35 cellular contexts compared by ENCODE assay signal in genomic region chr10:116566932-116567331, GRCh38. TPM values are rescaled to one million over a fixed set of nuclear protein-coding genes. Genes with fewer than 3 reads are reported as not detected.
"Had no signal": no experiment of that assay in that cellular context is flagged by ENCODE, and none has a peak within 500 bp of the region (broad histone marks: within the 10 kb centered on the region; RNA-seq: fewer than 3 reads in every experiment).

No MANE protein-coding gene starts in this region.

- ATAC-seq: natural killer cell; psoas muscle; right cardiac atrium; sciatic nerve; stimulated activated memory B cell treated with anti-CD40 and anti-IgM and Interleukin-4, amounts not matched to agents 10 μg/mL and 1 μg/mL and 100 μg/mL, for 72 hours; stimulated activated naive CD8-positive, alpha-beta T cell treated with anti-CD3 and anti-CD28 coated beads, Interleukin-15, amount 100 ng/mL, for 72 hours; stimulated activated naive CD8-positive, alpha-beta T cell treated with anti-CD3 and anti-CD28 coated beads, Interleukin-15, Interleukin-2, amounts not matched to agents 100 U/mL and 50 U/mL, for 24 hours had no signal

- H3K27me3 Mint-ChIP-seq: stimulated activated memory B cell treated with anti-CD40 and anti-IgM and Interleukin-4, amounts not matched to agents 10 μg/mL and 1 μg/mL and 100 μg/mL, for 72 hours had no signal

- FAIRE-seq: urothelium cell line had no signal

- H3K4me1 ChIP-seq: neural progenitor cell, parathyroid adenoma, psoas muscle, spleen, suprapubic skin, testis, tibial nerve, upper lobe of left lung, vagina had no signal

- H3K9me3 Mint-ChIP-seq: nephron; neural progenitor cell; stimulated activated memory B cell treated with anti-CD40 and anti-IgM and Interleukin-4, amounts not matched to agents 10 μg/mL and 1 μg/mL and 100 μg/mL, for 72 hours; stimulated activated naive CD8-positive, alpha-beta T cell treated with anti-CD3 and anti-CD28 coated beads, Interleukin-15, amount 100 ng/mL, for 72 hours had no signal

- H3K36me3 Mint-ChIP-seq: neural progenitor cell; stimulated activated memory B cell treated with anti-CD40 and anti-IgM and Interleukin-4, amounts not matched to agents 10 μg/mL and 1 μg/mL and 100 μg/mL, for 72 hours had no signal

- H3K4me3 ChIP-seq: neural progenitor cell, ovary, psoas muscle, skin epidermis, smooth muscle cell, spleen, suprapubic skin, testis, tibial nerve, upper lobe of left lung, vagina had no signal

- H3K27ac Mint-ChIP-seq: natural killer cell; nephron; neural progenitor cell; progenitor cell of endocrine pancreas; stimulated activated memory B cell treated with anti-CD40 and anti-IgM and Interleukin-4, amounts not matched to agents 10 μg/mL and 1 μg/mL and 100 μg/mL, for 72 hours; stimulated activated naive CD8-positive, alpha-beta T cell treated with anti-CD3 and anti-CD28 coated beads, Interleukin-15, amount 100 ng/mL, for 72 hours had no signal

- H3K27ac ChIP-seq: neural progenitor cell, ovary, parathyroid adenoma, psoas muscle, skin epidermis, spleen, suprapubic skin, testis, tibial nerve, upper lobe of left lung, vagina had no signal

- DNase-seq: natural killer cell; occipital lobe; ovary; posterior cingulate gyrus; psoas muscle; right cardiac atrium; spleen; stimulated activated CD4-positive, alpha-beta T cell treated with anti-CD3 and anti-CD28 coated beads, Interleukin-12 subunit alpha, Interleukin-12 subunit beta, amount 100 ng/mL, for 4 hours; stimulated activated CD4-positive, alpha-beta T cell treated with anti-CD3 and anti-CD28 coated beads, Interleukin-1b, Interleukin-23, amount 100 ng/mL, for 48 hours; stimulated activated CD4-positive, alpha-beta T cell treated with anti-CD3 and anti-CD28 coated beads, Interleukin-4, amount 100 ng/mL, for 1 hour; stimulated activated CD4-positive, alpha-beta T cell treated with anti-CD3 and anti-CD28 coated beads, Interleukin-4, amount 100 ng/mL, for 4 hours; stimulated activated CD8-positive, alpha-beta memory T cell treated with anti-CD3 and anti-CD28 coated beads, Interleukin-4, amount 100 ng/mL, for 48 hours; stimulated activated naive CD4-positive, alpha-beta T cell; stimulated activated naive CD8-positive, alpha-beta T cell treated with anti-CD3 and anti-CD28 coated beads, Interleukin-15, amount 100 ng/mL, for 72 hours; stimulated activated naive CD8-positive, alpha-beta T cell treated with anti-CD3 and anti-CD28 coated beads, Interleukin-15, Interleukin-2, amounts not matched to agents 100 U/mL and 50 U/mL, for 24 hours; substantia nigra; testis; trophoblast cell; upper lobe of left lung had no signal

- H3K4me3 Mint-ChIP-seq: natural killer cell; nephron; neural progenitor cell; stimulated activated memory B cell treated with anti-CD40 and anti-IgM and Interleukin-4, amounts not matched to agents 10 μg/mL and 1 μg/mL and 100 μg/mL, for 72 hours; stimulated activated naive CD8-positive, alpha-beta T cell treated with anti-CD3 and anti-CD28 coated beads, Interleukin-15, amount 100 ng/mL, for 72 hours had no signal

- H2AFZ ChIP-seq: neural progenitor cell, parathyroid adenoma had no signal

- H3K9ac ChIP-seq: neural progenitor cell, parathyroid adenoma had no signal

- H3K4me2 ChIP-seq: neural progenitor cell, smooth muscle cell had no signal

- H3K27me3 ChIP-seq: neural progenitor cell, ovary, spleen, suprapubic skin, testis, tibial nerve, upper lobe of left lung, vagina had no signal

- H3K36me3 ChIP-seq: neural progenitor cell, ovary, spleen, suprapubic skin, tibial nerve, upper lobe of left lung, vagina had no signal

- H3K4me1 Mint-ChIP-seq: natural killer cell; nephron; neural progenitor cell; stimulated activated memory B cell treated with anti-CD40 and anti-IgM and Interleukin-4, amounts not matched to agents 10 μg/mL and 1 μg/mL and 100 μg/mL, for 72 hours; stimulated activated naive CD8-positive, alpha-beta T cell treated with anti-CD3 and anti-CD28 coated beads, Interleukin-15, amount 100 ng/mL, for 72 hours had no signal

- H3K9me3 ChIP-seq: ovary, psoas muscle, spleen, suprapubic skin, testis, tibial nerve, upper lobe of left lung, vagina had no signal

- H3K79me2 ChIP-seq: parathyroid adenoma had no signal

RNA-seq across cellular contexts. Expression of gene PNLIP, which starts 21.2 kb away (rescaled TPM):
- total RNA-seq: natural killer cell, occipital lobe, osteoblast, progenitor cell of endocrine pancreas, renal cortical epithelial cell, smooth muscle cell, suprapubic skin, ureter, vagina had no signal
- polyA plus RNA-seq: neural cell, right cardiac atrium, smooth muscle cell had no signal

RNA-seq across cellular contexts. Expression of gene PNLIPRP1, which starts 23.8 kb away (rescaled TPM):
- total RNA-seq: natural killer cell, occipital lobe, osteoblast, progenitor cell of endocrine pancreas, renal cortical epithelial cell, smooth muscle cell, suprapubic skin, testis, ureter, vagina had no signal
- polyA plus RNA-seq: neural cell, ovary, smooth muscle cell had no signal

RNA-seq across cellular contexts. Expression of gene PNLIPRP2, which starts 53.8 kb away (rescaled TPM):
- total RNA-seq: natural killer cell, occipital lobe, osteoblast, progenitor cell of endocrine pancreas, renal cortical epithelial cell, right cardiac atrium, smooth muscle cell, suprapubic skin, ureter, vagina had no signal
- polyA plus RNA-seq: neural cell, right cardiac atrium, smooth muscle cell had no signal
